29 cellular contexts compared by ENCODE assay signal in genomic region chr19:12314553-12314952, GRCh38. TPM values are rescaled to one million over a fixed set of nuclear protein-coding genes. Genes with fewer than 3 reads are reported as not detected.
DNase-seq lines count a peak whose midpoint lies in the region; ATAC-seq, FAIRE-seq and TF ChIP-seq lines count a peak whose summit lies in the region.
"Had no signal": no experiment of that assay in that cellular context is flagged by ENCODE, and none has a peak within 500 bp of the region (broad histone marks: within the 10 kb centered on the region; RNA-seq: fewer than 3 reads in every experiment).

No MANE protein-coding gene starts in this region.

- no peaks in the 10 kb centered on the region for H4K20me1 ChIP-seq in IMR-90 (ENCODE audit: insufficient read depth, low read length)
- H4K20me1 ChIP-seq: BLaER1 treated with 17β-estradiol and CSF1 and Interleukin-3, amounts not matched to agents 10 nM and 100 nM had no signal

- H2BK120ac ChIP-seq in IMR-90 (ENCODE audit: low read depth, low read length) = no peak overlapping the region

- no peaks in the 10 kb centered on the region for H3K27me3 Mint-ChIP-seq in activated T-helper 17 cell treated with anti-CD3 and anti-CD28 coated beads, Interleukin-2, amount 50 U/mL, for 72 hours
- H3K27me3 Mint-ChIP-seq: naive thymus-derived CD4-positive, alpha-beta T cell had no signal

- dilution Hi-C loops in IMR-90 (cut with HindIII; ENCODE audit: low sequenced_read_pairs, unreplicated experiment) = no loop called here

- H3K9ac ChIP-seq in IMR-90 (ENCODE audit: low read depth, low read length) = no peak overlapping the region
- H3K9ac ChIP-seq: BLaER1 treated with 17β-estradiol and CSF1 and Interleukin-3, amounts not matched to agents 10 nM and 100 nM had no signal

- no peaks in the 10 kb centered on the region for H3K79me1 ChIP-seq in IMR-90 (ENCODE audit: low read depth in 1 of 2, low read length in 2 of 2)

- no peak overlapping the region for H2AK5ac ChIP-seq in IMR-90 (ENCODE audit: low read depth, low read length)

- peak overlapping the region; percentile 30; the same call in 1 of the 2 replicates for H3K14ac ChIP-seq in IMR-90 (replicated peaks; ENCODE audit: low read depth, low read length)

- H3K4me3 ChIP-seq in IMR-90 (ENCODE audit: insufficient read depth, low read depth, low read length) = peak overlapping the region; percentile 25; the same call in 1 of the 2 replicates
- H3K4me3 ChIP-seq: BLaER1 treated with 17β-estradiol and CSF1 and Interleukin-3, amounts not matched to agents 10 nM and 100 nM; coronary artery; gastroesophageal sphincter; SK-N-MC; spleen had no signal

- no peak overlapping the region for H3K27ac ChIP-seq in IMR-90 (ENCODE audit: insufficient read depth, low read length)
- H3K27ac ChIP-seq: BLaER1 treated with 17β-estradiol and CSF1 and Interleukin-3, amounts not matched to agents 10 nM and 100 nM; brain microvascular endothelial cell; coronary artery; gastroesophageal sphincter; RWPE1; SK-N-MC; spleen had no signal

- H3K27ac Mint-ChIP-seq in activated T-helper 17 cell treated with anti-CD3 and anti-CD28 coated beads, Interleukin-2, amount 50 U/mL, for 72 hours = no peak overlapping the region
- H3K27ac Mint-ChIP-seq: activated T-helper 2 cell treated with anti-CD3 and anti-CD28 coated beads, Interferon-gamma antibody, Interleukin-2, Interleukin-4, amounts not matched to agents 10 μg/mL and 5 μg/mL and 100 μg/mL, durations not matched to agents 14 hours and 24 hours and 36 hours; endodermal cell had no signal

- intact Hi-C loops in IMR-90 (cut with micrococcal nuclease) = no loop called here

- in situ Hi-C loops in IMR-90 (cut with MboI; ENCODE audit: low sequenced_read_pairs) = loop anchor here (10.0 kb wide), 1 partner anchor 80 kb away; no protein-coding TSS in a partner anchor

- H3K4me2 ChIP-seq in IMR-90 (ENCODE audit: low read depth, low read length) = peak overlapping the region; percentile 86
- H3K4me2 ChIP-seq: BLaER1 treated with 17β-estradiol and CSF1 and Interleukin-3, amounts not matched to agents 10 nM and 100 nM had no signal

- H3K36me3 ChIP-seq in IMR-90 (ENCODE audit: control insufficient read depth, insufficient read depth, low read length) = peaks cover 10% of the 10 kb centered on the region
- H3K36me3 ChIP-seq: brain microvascular endothelial cell had no signal

- peak; percentile 26 for DNase-seq in COLO668 (lab: John Stamatoyannopoulos, UW; ENCODE audit: unreplicated experiment)
- no peak for DNase-seq in IMR-90
- peak; percentile 14 for DNase-seq in mesenteric fat pad (ENCODE audit: low spot score)
- DNase-seq in NCI-H1105 (lab: John Stamatoyannopoulos, UW) = no peak
- no peak for DNase-seq in HTR-8/SVneo (ENCODE audit: insufficient read length, low spot score)
- DNase-seq in anterior cingulate cortex (lab: John Stamatoyannopoulos, UW) = no peak
- no peak for DNase-seq in NCI-H1694 treated with DMSO at 0.1 percent for 48 hours (lab: John Stamatoyannopoulos, UW)
- DNase-seq: activated CD4-positive, alpha-beta T cell treated with anti-CD3 and anti-CD28 coated beads, Interleukin-2, amount 50 U/mL, for 1 hour; brain microvascular endothelial cell; EL; endodermal cell; KBM-7; mammary epithelial cell; MV-4-11; naive thymus-derived CD4-positive, alpha-beta T cell; NCI-H187; retina; spleen; T-helper 2 cell had no signal

- CTCF ChIA-PET in IMR-90 (lab: Yijun Ruan, JAX) = no interaction called here

- no peaks in the 10 kb centered on the region for H3K27me3 ChIP-seq in IMR-90 (ENCODE audit: control insufficient read depth, insufficient read depth, low read length)
- H3K27me3 ChIP-seq: BLaER1 treated with 17β-estradiol and CSF1 and Interleukin-3, amounts not matched to agents 10 nM and 100 nM; brain microvascular endothelial cell; gastroesophageal sphincter; spleen had no signal

- no peak overlapping the region for H4K5ac ChIP-seq in IMR-90 (ENCODE audit: low read depth, low read length)

- no peak overlapping the region for H3K18ac ChIP-seq in IMR-90 (ENCODE audit: low read depth, low read length)

- H3K23ac ChIP-seq in IMR-90 (ENCODE audit: low read depth, low read length) = no peak overlapping the region

- H3K9me3 Mint-ChIP-seq in activated T-helper 17 cell treated with anti-CD3 and anti-CD28 coated beads, Interleukin-2, amount 50 U/mL, for 72 hours = peaks cover 10% of the 10 kb centered on the region

- ATAC-seq in IMR-90 (ENCODE audit: low read depth) = no peak
- ATAC-seq in activated T-helper 17 cell treated with anti-CD3 and anti-CD28 coated beads, Interleukin-2, amount 50 U/mL, for 72 hours (replicated peaks) = no peak
- ATAC-seq: gastroesophageal sphincter; naive thymus-derived CD4-positive, alpha-beta T cell had no signal

- peaks cover 21% of the 10 kb centered on the region for H3K9me3 ChIP-seq in IMR-90 (ENCODE audit: control insufficient read depth, insufficient read depth, low read length)

- no peak overlapping the region for H3K56ac ChIP-seq in IMR-90 (ENCODE audit: extremely low read depth, insufficient read depth, low read length)

- no peak for TF ChIP-seq CTCF in IMR-90 (conservative IDR thresholded peaks at IDR 0.05; ENCODE audit: low read depth, low read length)

- WGBS in IMR-90 (ENCODE audit: extremely low coverage in 2 of 2, insufficient read length in 1 of 2), 2 experiments = no CpG with 5 or more reads among the region's 7 CpGs

- H3K4me1 ChIP-seq in IMR-90 (ENCODE audit: control insufficient read depth, insufficient read depth, low read length) = no peaks in the 10 kb centered on the region
- H3K4me1 ChIP-seq: BLaER1 treated with 17β-estradiol and CSF1 and Interleukin-3, amounts not matched to agents 10 nM and 100 nM; gastroesophageal sphincter; spleen had no signal

- H4K8ac ChIP-seq in IMR-90 (ENCODE audit: low read depth in 2 of 2, low read length in 2 of 2) = no peak overlapping the region

- TF ChIP-seq POLR2A in IMR-90 (IDR thresholded peaks at IDR 0.05; ENCODE audit: low read depth, low read length) = no peak

- H2BK5ac ChIP-seq in IMR-90 (ENCODE audit: low read depth, low read length, poor library complexity, severe bottlenecking) = no peak overlapping the region

- peaks cover 23% of the 10 kb centered on the region for H3K36me3 Mint-ChIP-seq in activated T-helper 17 cell treated with anti-CD3 and anti-CD28 coated beads, Interleukin-2, amount 50 U/mL, for 72 hours (ENCODE audit: low read depth)

- no peak overlapping the region for H4K91ac ChIP-seq in IMR-90 (ENCODE audit: insufficient read depth, low read depth, low read length)

- POLR2A ChIA-PET in IMR-90 (lab: Charles Lee; ENCODE audit: unreplicated experiment) = interaction anchor here (0.6 kb wide), 2 partner anchors 16 to 336 kb away, joined by 7 to 8 read pairs; no protein-coding TSS in a partner anchor

- no peak overlapping the region for H2BK15ac ChIP-seq in IMR-90 (ENCODE audit: low read depth, low read length)

- H3K4me1 Mint-ChIP-seq in activated T-helper 17 cell treated with anti-CD3 and anti-CD28 coated beads, Interleukin-2, amount 50 U/mL, for 72 hours = no peaks in the 10 kb centered on the region
- H3K4me1 Mint-ChIP-seq: endodermal cell had no signal

- H3K4me3 Mint-ChIP-seq in activated T-helper 17 cell treated with anti-CD3 and anti-CD28 coated beads, Interleukin-2, amount 50 U/mL, for 72 hours = peak overlapping the region; percentile 4
- H3K4me3 Mint-ChIP-seq: endodermal cell; naive thymus-derived CD4-positive, alpha-beta T cell had no signal

- no TSS peak for BruUV-seq in IMR-90 (replicated peaks; lab: Mats Ljungman, UMichigan)

- H3K4ac ChIP-seq in IMR-90 (ENCODE audit: low read depth, low read length) = no peak overlapping the region

- peak overlapping the region; percentile 40 for H2AK9ac ChIP-seq in IMR-90 (replicated peaks; ENCODE audit: low read depth, low read length, poor library complexity)

- H2AFZ ChIP-seq in IMR-90 (replicated peaks; ENCODE audit: low read length, poor library complexity) = no peak overlapping the region

- no peaks in the 10 kb centered on the region for H3K9me1 ChIP-seq in IMR-90 (ENCODE audit: insufficient read depth, low read length)

- no peak for TF ChIP-seq RAD21 in IMR-90 (IDR thresholded peaks at IDR 0.05; ENCODE audit: low read length)

- FAIRE-seq in HTR-8/SVneo (lab: Jason Lieb, UNC) = no peak
- FAIRE-seq: H54, keratinocyte had no signal

- no peak overlapping the region for H2BK20ac ChIP-seq in IMR-90 (ENCODE audit: low read depth, low read length)

TF ChIP-seq in IMR-90, 13 proteins besides CTCF, POLR2A, EP300 and RAD21 (continues in another document):
- TF ChIP-seq USF2 (IDR thresholded peaks at IDR 0.05; ENCODE audit: low read depth, low read length) (no peak), FOS (IDR thresholded peaks at IDR 0.05; ENCODE audit: low read depth, low read length) (no peak)

RNA-seq across cellular contexts. Expression of gene ZNF563, which starts 18.9 kb away (rescaled TPM):
- 2.0 and 3.1 TPM in 2 replicates for total RNA-seq in IMR-90 (2012; rRNA removed)
- 1.2 and 1.3 TPM in 2 replicates for polyA plus RNA-seq in IMR-90 (2012; rRNA removed)
- 0.62 and 1.00 TPM in 2 replicates for polyA plus RNA-seq in IMR-90 (2012; cell fraction: cytosol; rRNA removed)
- 0.40 and 0.93 TPM in 2 replicates for polyA plus RNA-seq in IMR-90 (2012; cell fraction: nucleus; rRNA removed; ENCODE audit: low replicate concordance)
- 10 to 100 TPM in 1 of 2 donors, 1 to 10 TPM in 1; 1.4 to 11.1 TPM for total RNA-seq in activated T-helper 17 cell treated with anti-CD3 and anti-CD28 coated beads, Interleukin-2, amount 50 U/mL, for 72 hours
- 2.0 TPM for total RNA-seq in mesenteric fat pad
- total RNA-seq: NCI-H460 had no signal

RNA-seq across cellular contexts. Expression of gene ZNF44, which starts 19.9 kb away (rescaled TPM):
- total RNA-seq in IMR-90 (2012; rRNA removed) (6.1 and 6.6 TPM in 2 replicates), mesenteric fat pad (10.5 TPM)
- polyA plus RNA-seq in IMR-90 (2012; rRNA removed) = 2.6 and 3.5 TPM in 2 replicates
- 0.56 and 1.5 TPM in 2 replicates for polyA plus RNA-seq in IMR-90 (2012; cell fraction: cytosol; rRNA removed)
- polyA plus RNA-seq in IMR-90 (2012; cell fraction: nucleus; rRNA removed; ENCODE audit: low replicate concordance) = 1.5 and 9.5 TPM in 2 replicates
- 10 to 100 TPM in 1 of 2 donors, 1 to 10 TPM in 1; 6.6 to 10.1 TPM for total RNA-seq in activated T-helper 17 cell treated with anti-CD3 and anti-CD28 coated beads, Interleukin-2, amount 50 U/mL, for 72 hours

RNA-seq across cellular contexts. Expression of gene ZNF442, which starts 50.9 kb away (rescaled TPM):
- 3.6 and 4.4 TPM in 2 replicates for total RNA-seq in IMR-90 (2012; rRNA removed)
- polyA plus RNA-seq in IMR-90 (2012; rRNA removed) = 0.34 and 0.58 TPM in 2 replicates
- polyA plus RNA-seq in IMR-90 (2012; cell fraction: cytosol; rRNA removed) = 0.03 and 0.10 TPM in 2 replicates
- 0.07 and 0.36 TPM in 2 replicates for polyA plus RNA-seq in IMR-90 (2012; cell fraction: nucleus; rRNA removed; ENCODE audit: low replicate concordance)
- total RNA-seq in activated T-helper 17 cell treated with anti-CD3 and anti-CD28 coated beads, Interleukin-2, amount 50 U/mL, for 72 hours = under 1 TPM; 0.56 to 0.61 TPM
- total RNA-seq in mesenteric fat pad = 3.3 TPM
- total RNA-seq: NCI-H460 had no signal

Comparison
In these comparisons a context has a peak if more than half of its experiments do, and no peak if none do; other contexts are left out.
1. DNase-seq: peak in COLO668 (single experiment) and mesenteric fat pad (single experiment); none in IMR-90 (single experiment), NCI-H1105 (single experiment), HTR-8/SVneo (single experiment), anterior cingulate cortex (0 of 58) and NCI-H1694 treated with DMSO at 0.1 percent for 48 hours (single experiment).